ENCODE assay signal across 1 cellular context in genomic region chr4:38728651-38729141, GRCh38.
TF ChIP-seq lines count a peak whose summit lies in the region.

No MANE protein-coding gene starts in this region.

TF ChIP-seq in GM23338, 12 proteins besides CTCF, POLR2A, EP300 and RAD21 (continued from another document):
- TF ChIP-seq ZNF462 (CRISPR knock-in tag; IDR thresholded peaks at IDR 0.05) = no peak
- no peak for TF ChIP-seq EZH2 (IDR thresholded peaks at IDR 0.05; ENCODE audit: low read depth, unreplicated experiment)
- TF ChIP-seq ZNF331 (CRISPR knock-in tag; IDR thresholded peaks at IDR 0.05; ENCODE audit: low read depth) = no peak
- TF ChIP-seq CREB1 (CRISPR knock-in tag; IDR thresholded peaks at IDR 0.05; ENCODE audit: low read depth) = no peak
- TF ChIP-seq, protein P1, sequence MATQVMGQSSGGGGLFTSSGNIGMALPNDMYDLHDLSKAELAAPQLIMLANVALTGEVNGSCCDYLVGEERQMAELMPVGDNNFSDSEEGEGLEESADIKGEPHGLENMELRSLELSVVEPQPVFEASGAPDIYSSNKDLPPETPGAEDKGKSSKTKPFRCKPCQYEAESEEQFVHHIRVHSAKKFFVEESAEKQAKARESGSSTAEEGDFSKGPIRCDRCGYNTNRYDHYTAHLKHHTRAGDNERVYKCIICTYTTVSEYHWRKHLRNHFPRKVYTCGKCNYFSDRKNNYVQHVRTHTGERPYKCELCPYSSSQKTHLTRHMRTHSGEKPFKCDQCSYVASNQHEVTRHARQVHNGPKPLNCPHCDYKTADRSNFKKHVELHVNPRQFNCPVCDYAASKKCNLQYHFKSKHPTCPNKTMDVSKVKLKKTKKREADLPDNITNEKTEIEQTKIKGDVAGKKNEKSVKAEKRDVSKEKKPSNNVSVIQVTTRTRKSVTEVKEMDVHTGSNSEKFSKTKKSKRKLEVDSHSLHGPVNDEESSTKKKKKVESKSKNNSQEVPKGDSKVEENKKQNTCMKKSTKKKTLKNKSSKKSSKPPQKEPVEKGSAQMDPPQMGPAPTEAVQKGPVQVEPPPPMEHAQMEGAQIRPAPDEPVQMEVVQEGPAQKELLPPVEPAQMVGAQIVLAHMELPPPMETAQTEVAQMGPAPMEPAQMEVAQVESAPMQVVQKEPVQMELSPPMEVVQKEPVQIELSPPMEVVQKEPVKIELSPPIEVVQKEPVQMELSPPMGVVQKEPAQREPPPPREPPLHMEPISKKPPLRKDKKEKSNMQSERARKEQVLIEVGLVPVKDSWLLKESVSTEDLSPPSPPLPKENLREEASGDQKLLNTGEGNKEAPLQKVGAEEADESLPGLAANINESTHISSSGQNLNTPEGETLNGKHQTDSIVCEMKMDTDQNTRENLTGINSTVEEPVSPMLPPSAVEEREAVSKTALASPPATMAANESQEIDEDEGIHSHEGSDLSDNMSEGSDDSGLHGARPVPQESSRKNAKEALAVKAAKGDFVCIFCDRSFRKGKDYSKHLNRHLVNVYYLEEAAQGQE (IDR thresholded peaks at IDR 0.05; ENCODE audit: unreplicated experiment) = no peak
- TF ChIP-seq STAT1 (IDR thresholded peaks at IDR 0.05; ENCODE audit: unreplicated experiment) = no peak
- no peak for TF ChIP-seq JUNB (IDR thresholded peaks at IDR 0.05; ENCODE audit: unreplicated experiment)
